Comparison of ENCODE assay signal across 1 cellular context in the genomic region with DNA sequence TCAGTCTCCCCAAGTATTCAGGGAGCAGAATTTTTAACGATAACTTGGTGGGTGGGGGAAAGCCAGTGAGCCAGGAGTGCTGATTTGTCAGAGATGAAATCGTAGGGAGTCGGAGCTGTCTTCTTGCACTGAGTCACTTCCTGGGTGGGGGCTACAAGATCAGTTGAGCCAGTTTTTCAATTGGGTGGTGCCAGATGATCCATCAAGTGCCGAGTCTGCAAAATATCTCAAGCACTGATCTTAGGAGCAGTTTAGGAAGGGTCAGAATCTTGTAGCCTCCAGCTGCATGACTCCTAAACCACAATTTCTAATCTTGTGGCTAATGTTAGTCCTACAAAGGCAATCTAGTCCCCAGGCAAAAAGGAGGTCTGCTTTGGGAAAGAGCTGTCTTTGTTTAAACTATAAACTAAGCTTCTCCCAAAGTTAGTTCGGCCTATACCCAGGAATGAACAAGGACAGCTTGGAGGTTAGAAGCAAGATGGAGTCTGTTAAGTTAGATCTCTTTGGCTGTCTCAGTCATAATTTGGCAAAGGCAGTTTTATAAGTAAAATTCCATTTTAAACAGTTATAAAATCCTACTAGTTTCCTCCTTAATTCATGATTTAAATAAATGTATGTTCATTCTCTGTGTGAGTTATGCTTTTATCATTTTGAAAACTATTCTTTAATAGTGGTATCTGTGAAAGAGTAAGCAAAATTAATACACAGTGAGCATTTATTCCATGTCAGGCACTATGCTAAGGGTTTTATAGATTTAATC.
TF ChIP-seq lines count a peak whose summit lies in the region.

No MANE protein-coding gene starts in this region.

TF ChIP-seq in K562, 482 proteins besides CTCF, POLR2A, EP300 and RAD21 (continued from another document and continues in another):
- TF ChIP-seq, protein P1, sequence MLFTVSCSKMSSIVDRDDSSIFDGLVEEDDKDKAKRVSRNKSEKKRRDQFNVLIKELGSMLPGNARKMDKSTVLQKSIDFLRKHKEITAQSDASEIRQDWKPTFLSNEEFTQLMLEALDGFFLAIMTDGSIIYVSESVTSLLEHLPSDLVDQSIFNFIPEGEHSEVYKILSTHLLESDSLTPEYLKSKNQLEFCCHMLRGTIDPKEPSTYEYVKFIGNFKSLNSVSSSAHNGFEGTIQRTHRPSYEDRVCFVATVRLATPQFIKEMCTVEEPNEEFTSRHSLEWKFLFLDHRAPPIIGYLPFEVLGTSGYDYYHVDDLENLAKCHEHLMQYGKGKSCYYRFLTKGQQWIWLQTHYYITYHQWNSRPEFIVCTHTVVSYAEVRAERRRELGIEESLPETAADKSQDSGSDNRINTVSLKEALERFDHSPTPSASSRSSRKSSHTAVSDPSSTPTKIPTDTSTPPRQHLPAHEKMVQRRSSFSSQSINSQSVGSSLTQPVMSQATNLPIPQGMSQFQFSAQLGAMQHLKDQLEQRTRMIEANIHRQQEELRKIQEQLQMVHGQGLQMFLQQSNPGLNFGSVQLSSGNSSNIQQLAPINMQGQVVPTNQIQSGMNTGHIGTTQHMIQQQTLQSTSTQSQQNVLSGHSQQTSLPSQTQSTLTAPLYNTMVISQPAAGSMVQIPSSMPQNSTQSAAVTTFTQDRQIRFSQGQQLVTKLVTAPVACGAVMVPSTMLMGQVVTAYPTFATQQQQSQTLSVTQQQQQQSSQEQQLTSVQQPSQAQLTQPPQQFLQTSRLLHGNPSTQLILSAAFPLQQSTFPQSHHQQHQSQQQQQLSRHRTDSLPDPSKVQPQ (CRISPR knock-in tag; IDR thresholded peaks at IDR 0.05; ENCODE audit: borderline replicate concordance) = no peak
- TF ChIP-seq, protein P2, sequence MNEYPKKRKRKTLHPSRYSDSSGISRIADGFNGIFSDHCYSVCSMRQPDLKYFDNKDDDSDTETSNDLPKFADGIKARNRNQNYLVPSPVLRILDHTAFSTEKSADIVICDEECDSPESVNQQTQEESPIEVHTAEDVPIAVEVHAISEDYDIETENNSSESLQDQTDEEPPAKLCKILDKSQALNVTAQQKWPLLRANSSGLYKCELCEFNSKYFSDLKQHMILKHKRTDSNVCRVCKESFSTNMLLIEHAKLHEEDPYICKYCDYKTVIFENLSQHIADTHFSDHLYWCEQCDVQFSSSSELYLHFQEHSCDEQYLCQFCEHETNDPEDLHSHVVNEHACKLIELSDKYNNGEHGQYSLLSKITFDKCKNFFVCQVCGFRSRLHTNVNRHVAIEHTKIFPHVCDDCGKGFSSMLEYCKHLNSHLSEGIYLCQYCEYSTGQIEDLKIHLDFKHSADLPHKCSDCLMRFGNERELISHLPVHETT (CRISPR knock-in tag; conservative IDR thresholded peaks at IDR 0.05 in 1 of 2, IDR thresholded peaks at IDR 0.05 in 1 of 2) = no peak
- TF ChIP-seq ZNF444 (CRISPR knock-in tag; IDR thresholded peaks at IDR 0.05) = no peak
- TF ChIP-seq ZNF174 (CRISPR knock-in tag; IDR thresholded peaks at IDR 0.05) = no peak
- no peak for TF ChIP-seq HDAC6 (IDR thresholded peaks at IDR 0.05; ENCODE audit: low read depth, low read length)
- TF ChIP-seq, protein P3, sequence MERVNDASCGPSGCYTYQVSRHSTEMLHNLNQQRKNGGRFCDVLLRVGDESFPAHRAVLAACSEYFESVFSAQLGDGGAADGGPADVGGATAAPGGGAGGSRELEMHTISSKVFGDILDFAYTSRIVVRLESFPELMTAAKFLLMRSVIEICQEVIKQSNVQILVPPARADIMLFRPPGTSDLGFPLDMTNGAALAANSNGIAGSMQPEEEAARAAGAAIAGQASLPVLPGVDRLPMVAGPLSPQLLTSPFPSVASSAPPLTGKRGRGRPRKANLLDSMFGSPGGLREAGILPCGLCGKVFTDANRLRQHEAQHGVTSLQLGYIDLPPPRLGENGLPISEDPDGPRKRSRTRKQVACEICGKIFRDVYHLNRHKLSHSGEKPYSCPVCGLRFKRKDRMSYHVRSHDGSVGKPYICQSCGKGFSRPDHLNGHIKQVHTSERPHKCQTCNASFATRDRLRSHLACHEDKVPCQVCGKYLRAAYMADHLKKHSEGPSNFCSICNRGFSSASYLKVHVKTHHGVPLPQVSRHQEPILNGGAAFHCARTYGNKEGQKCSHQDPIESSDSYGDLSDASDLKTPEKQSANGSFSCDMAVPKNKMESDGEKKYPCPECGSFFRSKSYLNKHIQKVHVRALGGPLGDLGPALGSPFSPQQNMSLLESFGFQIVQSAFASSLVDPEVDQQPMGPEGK (CRISPR knock-in tag; IDR thresholded peaks at IDR 0.05; ENCODE audit: borderline replicate concordance) = no peak
- TF ChIP-seq RCOR1 (IDR thresholded peaks at IDR 0.05; ENCODE audit: borderline replicate concordance in 1 of 2, low read depth in 2 of 2, low read length in 2 of 2) = peak in 1 of 2 experiments; percentile 68; a peak in 1 of 4 replicates
- no peak for TF ChIP-seq TCF7L2 (IDR thresholded peaks at IDR 0.05; ENCODE audit: low read depth, low read length)
- no peak for TF ChIP-seq SNIP1 (IDR thresholded peaks at IDR 0.05; ENCODE audit: low read depth)
- peak; percentile 58 for TF ChIP-seq NFIC (IDR thresholded peaks at IDR 0.05)
- TF ChIP-seq ZC3H4 (CRISPR knock-in tag; IDR thresholded peaks at IDR 0.05; ENCODE audit: borderline replicate concordance) = no peak
- TF ChIP-seq, protein P4, sequence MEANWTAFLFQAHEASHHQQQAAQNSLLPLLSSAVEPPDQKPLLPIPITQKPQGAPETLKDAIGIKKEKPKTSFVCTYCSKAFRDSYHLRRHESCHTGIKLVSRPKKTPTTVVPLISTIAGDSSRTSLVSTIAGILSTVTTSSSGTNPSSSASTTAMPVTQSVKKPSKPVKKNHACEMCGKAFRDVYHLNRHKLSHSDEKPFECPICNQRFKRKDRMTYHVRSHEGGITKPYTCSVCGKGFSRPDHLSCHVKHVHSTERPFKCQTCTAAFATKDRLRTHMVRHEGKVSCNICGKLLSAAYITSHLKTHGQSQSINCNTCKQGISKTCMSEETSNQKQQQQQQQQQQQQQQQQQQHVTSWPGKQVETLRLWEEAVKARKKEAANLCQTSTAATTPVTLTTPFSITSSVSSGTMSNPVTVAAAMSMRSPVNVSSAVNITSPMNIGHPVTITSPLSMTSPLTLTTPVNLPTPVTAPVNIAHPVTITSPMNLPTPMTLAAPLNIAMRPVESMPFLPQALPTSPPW (CRISPR knock-in tag; IDR thresholded peaks at IDR 0.05) = peak; percentile 59
- no peak for TF ChIP-seq ILK (tag; IDR thresholded peaks at IDR 0.05; ENCODE audit: borderline replicate concordance, low read depth)
- TF ChIP-seq TRIM24 (IDR thresholded peaks at IDR 0.05) = peak in 1 of 2 experiments; percentile 70; a peak in 2 of 4 replicates
- TF ChIP-seq EWSR1 (IDR thresholded peaks at IDR 0.05; ENCODE audit: borderline replicate concordance, low read depth, partially characterized antibody) = no peak
- no peak for TF ChIP-seq ZC3H8 (IDR thresholded peaks at IDR 0.05)
- TF ChIP-seq PCBP1 (IDR thresholded peaks at IDR 0.05; ENCODE audit: low read depth, low read length, poor library complexity, severe bottlenecking) = no peak
- TF ChIP-seq, protein P5, sequence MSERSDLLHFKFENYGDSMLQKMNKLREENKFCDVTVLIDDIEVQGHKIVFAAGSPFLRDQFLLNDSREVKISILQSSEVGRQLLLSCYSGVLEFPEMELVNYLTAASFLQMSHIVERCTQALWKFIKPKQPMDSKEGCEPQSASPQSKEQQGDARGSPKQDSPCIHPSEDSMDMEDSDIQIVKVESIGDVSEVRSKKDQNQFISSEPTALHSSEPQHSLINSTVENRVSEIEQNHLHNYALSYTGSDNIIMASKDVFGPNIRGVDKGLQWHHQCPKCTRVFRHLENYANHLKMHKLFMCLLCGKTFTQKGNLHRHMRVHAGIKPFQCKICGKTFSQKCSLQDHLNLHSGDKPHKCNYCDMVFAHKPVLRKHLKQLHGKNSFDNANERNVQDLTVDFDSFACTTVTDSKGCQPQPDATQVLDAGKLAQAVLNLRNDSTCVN (CRISPR knock-in tag; IDR thresholded peaks at IDR 0.05) = no peak
- TF ChIP-seq, protein P6, sequence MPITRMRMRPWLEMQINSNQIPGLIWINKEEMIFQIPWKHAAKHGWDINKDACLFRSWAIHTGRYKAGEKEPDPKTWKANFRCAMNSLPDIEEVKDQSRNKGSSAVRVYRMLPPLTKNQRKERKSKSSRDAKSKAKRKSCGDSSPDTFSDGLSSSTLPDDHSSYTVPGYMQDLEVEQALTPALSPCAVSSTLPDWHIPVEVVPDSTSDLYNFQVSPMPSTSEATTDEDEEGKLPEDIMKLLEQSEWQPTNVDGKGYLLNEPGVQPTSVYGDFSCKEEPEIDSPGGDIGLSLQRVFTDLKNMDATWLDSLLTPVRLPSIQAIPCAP (CRISPR knock-in tag; IDR thresholded peaks at IDR 0.05; ENCODE audit: borderline replicate concordance) = no peak
- TF ChIP-seq RBBP5 (IDR thresholded peaks at IDR 0.05; ENCODE audit: borderline replicate concordance, insufficient read depth, low read length, poor library complexity, severe bottlenecking) = no peak
- no peak for TF ChIP-seq RHOXF2B (CRISPR knock-in tag; conservative IDR thresholded peaks at IDR 0.05)
- TF ChIP-seq, protein P7, sequence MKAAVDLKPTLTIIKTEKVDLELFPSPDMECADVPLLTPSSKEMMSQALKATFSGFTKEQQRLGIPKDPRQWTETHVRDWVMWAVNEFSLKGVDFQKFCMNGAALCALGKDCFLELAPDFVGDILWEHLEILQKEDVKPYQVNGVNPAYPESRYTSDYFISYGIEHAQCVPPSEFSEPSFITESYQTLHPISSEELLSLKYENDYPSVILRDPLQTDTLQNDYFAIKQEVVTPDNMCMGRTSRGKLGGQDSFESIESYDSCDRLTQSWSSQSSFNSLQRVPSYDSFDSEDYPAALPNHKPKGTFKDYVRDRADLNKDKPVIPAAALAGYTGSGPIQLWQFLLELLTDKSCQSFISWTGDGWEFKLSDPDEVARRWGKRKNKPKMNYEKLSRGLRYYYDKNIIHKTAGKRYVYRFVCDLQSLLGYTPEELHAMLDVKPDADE (conservative IDR thresholded peaks at IDR 0.05; ENCODE audit: control insufficient read depth, low read depth, low read length) = 0 out of 2 replicates have a peak, but pooled peaks have one; percentile 33
- TF ChIP-seq BRD4 (IDR thresholded peaks at IDR 0.05) = no peak
- no peak for TF ChIP-seq FOXP1 (CRISPR knock-in tag; IDR thresholded peaks at IDR 0.05)
- no peak for TF ChIP-seq ZNF146 (CRISPR knock-in tag; IDR thresholded peaks at IDR 0.05; ENCODE audit: unreplicated experiment)
- TF ChIP-seq SMC3 (conservative IDR thresholded peaks at IDR 0.05; ENCODE audit: insufficient read depth, low read depth, low read length) = no peak
- TF ChIP-seq, protein P8, sequence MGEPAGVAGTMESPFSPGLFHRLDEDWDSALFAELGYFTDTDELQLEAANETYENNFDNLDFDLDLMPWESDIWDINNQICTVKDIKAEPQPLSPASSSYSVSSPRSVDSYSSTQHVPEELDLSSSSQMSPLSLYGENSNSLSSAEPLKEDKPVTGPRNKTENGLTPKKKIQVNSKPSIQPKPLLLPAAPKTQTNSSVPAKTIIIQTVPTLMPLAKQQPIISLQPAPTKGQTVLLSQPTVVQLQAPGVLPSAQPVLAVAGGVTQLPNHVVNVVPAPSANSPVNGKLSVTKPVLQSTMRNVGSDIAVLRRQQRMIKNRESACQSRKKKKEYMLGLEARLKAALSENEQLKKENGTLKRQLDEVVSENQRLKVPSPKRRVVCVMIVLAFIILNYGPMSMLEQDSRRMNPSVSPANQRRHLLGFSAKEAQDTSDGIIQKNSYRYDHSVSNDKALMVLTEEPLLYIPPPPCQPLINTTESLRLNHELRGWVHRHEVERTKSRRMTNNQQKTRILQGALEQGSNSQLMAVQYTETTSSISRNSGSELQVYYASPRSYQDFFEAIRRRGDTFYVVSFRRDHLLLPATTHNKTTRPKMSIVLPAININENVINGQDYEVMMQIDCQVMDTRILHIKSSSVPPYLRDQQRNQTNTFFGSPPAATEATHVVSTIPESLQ (CRISPR knock-in tag; IDR thresholded peaks at IDR 0.05) = peak; percentile 40; the same call in 1 of the 2 replicates
- 0 out of 2 replicates have a peak, but pooled peaks have one; percentile 49 for TF ChIP-seq ZNF311 (CRISPR knock-in tag; IDR thresholded peaks at IDR 0.05)
- TF ChIP-seq, protein P9, sequence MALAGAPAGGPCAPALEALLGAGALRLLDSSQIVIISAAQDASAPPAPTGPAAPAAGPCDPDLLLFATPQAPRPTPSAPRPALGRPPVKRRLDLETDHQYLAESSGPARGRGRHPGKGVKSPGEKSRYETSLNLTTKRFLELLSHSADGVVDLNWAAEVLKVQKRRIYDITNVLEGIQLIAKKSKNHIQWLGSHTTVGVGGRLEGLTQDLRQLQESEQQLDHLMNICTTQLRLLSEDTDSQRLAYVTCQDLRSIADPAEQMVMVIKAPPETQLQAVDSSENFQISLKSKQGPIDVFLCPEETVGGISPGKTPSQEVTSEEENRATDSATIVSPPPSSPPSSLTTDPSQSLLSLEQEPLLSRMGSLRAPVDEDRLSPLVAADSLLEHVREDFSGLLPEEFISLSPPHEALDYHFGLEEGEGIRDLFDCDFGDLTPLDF (CRISPR knock-in tag; IDR thresholded peaks at IDR 0.05) = no peak
- TF ChIP-seq, protein P10, sequence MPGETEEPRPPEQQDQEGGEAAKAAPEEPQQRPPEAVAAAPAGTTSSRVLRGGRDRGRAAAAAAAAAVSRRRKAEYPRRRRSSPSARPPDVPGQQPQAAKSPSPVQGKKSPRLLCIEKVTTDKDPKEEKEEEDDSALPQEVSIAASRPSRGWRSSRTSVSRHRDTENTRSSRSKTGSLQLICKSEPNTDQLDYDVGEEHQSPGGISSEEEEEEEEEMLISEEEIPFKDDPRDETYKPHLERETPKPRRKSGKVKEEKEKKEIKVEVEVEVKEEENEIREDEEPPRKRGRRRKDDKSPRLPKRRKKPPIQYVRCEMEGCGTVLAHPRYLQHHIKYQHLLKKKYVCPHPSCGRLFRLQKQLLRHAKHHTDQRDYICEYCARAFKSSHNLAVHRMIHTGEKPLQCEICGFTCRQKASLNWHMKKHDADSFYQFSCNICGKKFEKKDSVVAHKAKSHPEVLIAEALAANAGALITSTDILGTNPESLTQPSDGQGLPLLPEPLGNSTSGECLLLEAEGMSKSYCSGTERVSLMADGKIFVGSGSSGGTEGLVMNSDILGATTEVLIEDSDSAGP (CRISPR knock-in tag; IDR thresholded peaks at IDR 0.05) = no peak
- no peak for TF ChIP-seq TGIF2 (CRISPR knock-in tag; IDR thresholded peaks at IDR 0.05)
- no peak for TF ChIP-seq BRCA1 (IDR thresholded peaks at IDR 0.05)
- no peak for TF ChIP-seq BRCA1 (CRISPR knock-in tag; IDR thresholded peaks at IDR 0.05)
- TF ChIP-seq SMARCE1 (IDR thresholded peaks at IDR 0.05) = peak; percentile 87
- TF ChIP-seq POLR2AphosphoS2 (IDR thresholded peaks at IDR 0.05; ENCODE audit: low read length) = no peak
- TF ChIP-seq, protein P11, sequence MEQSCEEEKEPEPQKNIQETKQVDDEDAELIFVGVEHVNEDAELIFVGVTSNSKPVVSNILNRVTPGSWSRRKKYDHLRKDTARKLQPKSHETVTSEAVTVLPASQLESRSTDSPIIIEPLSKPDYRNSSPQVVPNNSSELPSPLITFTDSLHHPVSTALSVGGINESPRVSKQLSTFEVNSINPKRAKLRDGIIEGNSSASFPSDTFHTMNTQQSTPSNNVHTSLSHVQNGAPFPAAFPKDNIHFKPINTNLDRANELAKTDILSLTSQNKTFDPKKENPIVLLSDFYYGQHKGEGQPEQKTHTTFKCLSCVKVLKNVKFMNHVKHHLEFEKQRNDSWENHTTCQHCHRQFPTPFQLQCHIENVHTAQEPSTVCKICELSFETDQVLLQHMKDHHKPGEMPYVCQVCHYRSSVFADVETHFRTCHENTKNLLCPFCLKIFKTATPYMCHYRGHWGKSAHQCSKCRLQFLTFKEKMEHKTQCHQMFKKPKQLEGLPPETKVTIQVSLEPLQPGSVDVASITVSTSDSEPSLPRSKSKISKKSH (CRISPR knock-in tag; IDR thresholded peaks at IDR 0.05) = no peak
- TF ChIP-seq CCNT2 (IDR thresholded peaks at IDR 0.05; ENCODE audit: borderline replicate concordance, extremely low read depth, insufficient read length, low read depth, low read length) = peak; percentile 46
- no peak for TF ChIP-seq ARHGAP35 (IDR thresholded peaks at IDR 0.05; ENCODE audit: partially characterized antibody)
